ENCODE assay signal across 8 cellular contexts in genomic region chr7:76549025-76549854, GRCh38. TPM values are rescaled to one million over a fixed set of nuclear protein-coding genes. Genes with fewer than 3 reads are reported as not detected.
A peak's percentile ranks its signal among the peaks of the same experiment; 100 is the strongest.
DNase-seq lines count a peak whose midpoint lies in the region; ATAC-seq, FAIRE-seq and TF ChIP-seq lines count a peak whose summit lies in the region.
"Not testable (repeated sequence)": the region's sequence is repeated elsewhere in the genome, so short reads cannot be mapped to it uniquely, and the experiment has no call there.

No MANE protein-coding gene starts in this region.

- peak overlapping the region; percentile 99 for H3K9ac ChIP-seq in GM23248
- H3K9ac ChIP-seq in fibroblast of lung (ENCODE audit: insufficient read depth, low read length), result peak overlapping the region; percentile 85

- not testable (repeated sequence) for H4K20me1 ChIP-seq in DOHH2 (ENCODE audit: control insufficient read depth, insufficient read depth, low read depth, low read length); GM23248 (ENCODE audit: insufficient read depth); fibroblast of lung (ENCODE audit: control insufficient read depth, extremely low read depth, insufficient read depth, low read length)

- in situ Hi-C loops in GM23248 (cut with MboI), result not testable (repeated sequence)

- H3K4me3 ChIP-seq in DOHH2 (ENCODE audit: low read length), result peak overlapping the region; percentile 93
- peak overlapping the region; percentile 92 for H3K4me3 ChIP-seq in GM23248
- H3K4me3 ChIP-seq in fibroblast of lung (replicated peaks in 1 of 4; ENCODE audit: control extremely low read depth in 1 of 4, insufficient read depth in 1 of 4, low read depth in 3 of 4, low read length in 4 of 4), result peak overlapping the region; percentile 57 to 74 (median 67)
- H3K4me3 ChIP-seq in naive thymus-derived CD4-positive, alpha-beta T cell (ENCODE audit: low read length), result peak overlapping the region; percentile 65

- CTCF ChIA-PET in naive thymus-derived CD4-positive, alpha-beta T cell (lab: Charles Lee), result not testable (repeated sequence)

- H3K4me2 ChIP-seq in DOHH2 (ENCODE audit: low read length) (peak overlapping the region; percentile 72), GM23248 (ENCODE audit: unreplicated experiment) (peak overlapping the region; percentile 80), fibroblast of lung (ENCODE audit: extremely low read depth, insufficient read depth, low read length) (peak overlapping the region; percentile 40)

- not testable (repeated sequence) for TF ChIP-seq CTCF in DOHH2 (IDR thresholded peaks at IDR 0.05; ENCODE audit: low read depth, low read length, poor library complexity, severe bottlenecking); fibroblast of lung (conservative IDR thresholded peaks at IDR 0.05 in 1 of 2, IDR thresholded peaks at IDR 0.05 in 1 of 2; ENCODE audit: low read depth in 1 of 2, low read length in 2 of 2)

- H3K27ac ChIP-seq in DOHH2 (ENCODE audit: low read depth, low read length) (peak overlapping the region; percentile 17; the same call in 1 of the 2 replicates), GM23248 (peak overlapping the region; percentile 88), KOPT-K1 (ENCODE audit: low read depth, low read length, poor library complexity, severe bottlenecking) (peak overlapping the region; percentile 75), fibroblast of lung (ENCODE audit: insufficient read depth, low read length) (peak overlapping the region; percentile 79)
- H3K27ac ChIP-seq in naive thymus-derived CD4-positive, alpha-beta T cell (ENCODE audit: low read depth, low read length), result peak overlapping the region; percentile 85

- H3K27me3 Mint-ChIP-seq in activated T-helper 1 cell treated with anti-CD3 and anti-CD28 coated beads, Interleukin-12 subunit alpha, Interleukin-12 subunit beta, Interleukin-2, Interleukin-4 antibody, amounts not matched to agents 30 ng/mL and 10 ng/mL and 1 ng/mL, durations not matched to agents 14 hours and 24 hours and 36 hours (ENCODE audit: insufficient read depth); naive thymus-derived CD4-positive, alpha-beta T cell: not testable (repeated sequence)

- POLR2A ChIA-PET in naive thymus-derived CD4-positive, alpha-beta T cell (lab: Charles Lee), result not testable (repeated sequence)

- H3K36me3 ChIP-seq in DOHH2 (ENCODE audit: control insufficient read depth, low read length) (peaks cover 17% of the 10 kb centered on the region), KOPT-K1 (ENCODE audit: insufficient read depth, low read length) (peaks cover 11% of the 10 kb centered on the region)
- not testable (repeated sequence) for H3K36me3 ChIP-seq in GM23248 (ENCODE audit: low read depth); fibroblast of lung (ENCODE audit: control insufficient read depth, insufficient read depth, low read length); naive thymus-derived CD4-positive, alpha-beta T cell (ENCODE audit: control insufficient read depth in 2 of 3, insufficient read depth in 3 of 3, low read length in 3 of 3)

- not testable (repeated sequence) for H3K27me3 ChIP-seq in DOHH2 (ENCODE audit: control insufficient read depth, low read length); GM23248 (replicated peaks; ENCODE audit: insufficient read depth); fibroblast of lung (ENCODE audit: control insufficient read depth, insufficient read depth, low read length); naive thymus-derived CD4-positive, alpha-beta T cell (ENCODE audit: control insufficient read depth in 2 of 2, insufficient read depth in 2 of 2, low read length in 2 of 2)

- peaks cover 11% of the 10 kb centered on the region for H3K36me3 Mint-ChIP-seq in activated T-helper 1 cell treated with anti-CD3 and anti-CD28 coated beads, Interleukin-12 subunit alpha, Interleukin-12 subunit beta, Interleukin-2, Interleukin-4 antibody, amounts not matched to agents 30 ng/mL and 10 ng/mL and 1 ng/mL, durations not matched to agents 14 hours and 24 hours and 36 hours (ENCODE audit: low read depth)
- H3K36me3 Mint-ChIP-seq in naive thymus-derived CD4-positive, alpha-beta T cell, result not testable (repeated sequence)
- H3K36me3 Mint-ChIP-seq in stimulated activated effector memory CD8-positive, alpha-beta T cell treated with anti-CD3 and anti-CD28 coated beads, Interleukin-12 subunit alpha, Interleukin-12 subunit beta, amount 100 ng/mL, for 72 hours, result peaks cover 42% of the 10 kb centered on the region

- not testable (repeated sequence) for H3K4me1 ChIP-seq in DOHH2 (ENCODE audit: control insufficient read depth, low read length); GM23248 (ENCODE audit: insufficient read depth); fibroblast of lung (ENCODE audit: control insufficient read depth, extremely low read depth, insufficient read depth, low read length); naive thymus-derived CD4-positive, alpha-beta T cell (ENCODE audit: control insufficient read depth in 2 of 2, insufficient read depth in 2 of 2, low read length in 2 of 2)

- H3F3A ChIP-seq in DOHH2 (ENCODE audit: control insufficient read depth, insufficient read depth); GM23248 (ENCODE audit: insufficient read depth): not testable (repeated sequence)

- peak; percentile 99 for ATAC-seq in naive thymus-derived CD4-positive, alpha-beta T cell
- peak; percentile 100 for ATAC-seq in stimulated activated effector memory CD8-positive, alpha-beta T cell treated with anti-CD3 and anti-CD28 coated beads, Interleukin-12 subunit alpha, Interleukin-12 subunit beta, amount 100 ng/mL, for 72 hours

- H2AFZ ChIP-seq in GM23248 (peak overlapping the region; percentile 89), fibroblast of lung (ENCODE audit: low read length) (peak overlapping the region; percentile 24)

- not testable (repeated sequence) for H3K9me3 Mint-ChIP-seq in activated T-helper 1 cell treated with anti-CD3 and anti-CD28 coated beads, Interleukin-12 subunit alpha, Interleukin-12 subunit beta, Interleukin-2, Interleukin-4 antibody, amounts not matched to agents 30 ng/mL and 10 ng/mL and 1 ng/mL, durations not matched to agents 14 hours and 24 hours and 36 hours; naive thymus-derived CD4-positive, alpha-beta T cell; stimulated activated effector memory CD8-positive, alpha-beta T cell treated with anti-CD3 and anti-CD28 coated beads, Interleukin-12 subunit alpha, Interleukin-12 subunit beta, amount 100 ng/mL, for 72 hours

- not testable (repeated sequence) for H3K9me2 ChIP-seq in DOHH2 (replicated peaks; ENCODE audit: control insufficient read depth, low read length); GM23248 (ENCODE audit: insufficient read depth)

- H3K4me3 Mint-ChIP-seq in activated T-helper 1 cell treated with anti-CD3 and anti-CD28 coated beads, Interleukin-12 subunit alpha, Interleukin-12 subunit beta, Interleukin-2, Interleukin-4 antibody, amounts not matched to agents 30 ng/mL and 10 ng/mL and 1 ng/mL, durations not matched to agents 14 hours and 24 hours and 36 hours, result peak overlapping the region; percentile 95
- H3K4me3 Mint-ChIP-seq in naive thymus-derived CD4-positive, alpha-beta T cell, result peak overlapping the region; percentile 87 to 97 (median 92)
- peak overlapping the region; percentile 87 for H3K4me3 Mint-ChIP-seq in stimulated activated effector memory CD8-positive, alpha-beta T cell treated with anti-CD3 and anti-CD28 coated beads, Interleukin-12 subunit alpha, Interleukin-12 subunit beta, amount 100 ng/mL, for 72 hours

- DNase-seq in GM23248, result peak; percentile 84
- DNase-seq in RCC 7860 (ENCODE audit: low spot score), result peak; percentile 87
- peak; percentile 84 for DNase-seq in activated T-helper 1 cell treated with anti-CD3 and anti-CD28 coated beads, Interleukin-12 subunit alpha, Interleukin-12 subunit beta, Interleukin-2, Interleukin-4 antibody, amounts not matched to agents 30 ng/mL and 10 ng/mL and 1 ng/mL, durations not matched to agents 14 hours and 24 hours and 36 hours (ENCODE audit: low spot score)
- peak; percentile 84 to 90 for DNase-seq in fibroblast of lung (ENCODE audit: low read depth in 2 of 2)
- peak; percentile 51 to 84 (median 80) for DNase-seq in naive thymus-derived CD4-positive, alpha-beta T cell
- peak; percentile 62 to 89 for DNase-seq in stimulated activated effector memory CD8-positive, alpha-beta T cell treated with anti-CD3 and anti-CD28 coated beads, Interleukin-12 subunit alpha, Interleukin-12 subunit beta, amount 100 ng/mL, for 72 hours (ENCODE audit: low spot score in 2 of 2)

- H3K27ac Mint-ChIP-seq in activated T-helper 1 cell treated with anti-CD3 and anti-CD28 coated beads, Interleukin-12 subunit alpha, Interleukin-12 subunit beta, Interleukin-2, Interleukin-4 antibody, amounts not matched to agents 30 ng/mL and 10 ng/mL and 1 ng/mL, durations not matched to agents 14 hours and 24 hours and 36 hours, result peak overlapping the region; percentile 91
- H3K27ac Mint-ChIP-seq in naive thymus-derived CD4-positive, alpha-beta T cell, result peak overlapping the region; percentile 84 to 94 (median 90)
- peak overlapping the region; percentile 93 for H3K27ac Mint-ChIP-seq in stimulated activated effector memory CD8-positive, alpha-beta T cell treated with anti-CD3 and anti-CD28 coated beads, Interleukin-12 subunit alpha, Interleukin-12 subunit beta, amount 100 ng/mL, for 72 hours

- H3K79me2 ChIP-seq in DOHH2 (ENCODE audit: control insufficient read depth, low read length) (peaks cover 38% of the 10 kb centered on the region), GM23248 (ENCODE audit: insufficient read depth) (peaks cover 43% of the 10 kb centered on the region), fibroblast of lung (ENCODE audit: control insufficient read depth, insufficient read depth, low read length) (peaks cover 13% of the 10 kb centered on the region)

- H3K9me3 ChIP-seq in DOHH2 (ENCODE audit: control insufficient read depth, insufficient read depth, low read length); GM23248 (ENCODE audit: low read depth); KOPT-K1 (ENCODE audit: insufficient read depth, low read length, poor library complexity, severe bottlenecking); fibroblast of lung (ENCODE audit: control insufficient read depth, insufficient read depth, low read depth, low read length); naive thymus-derived CD4-positive, alpha-beta T cell (ENCODE audit: control insufficient read depth in 2 of 3, low read length in 3 of 3): not testable (repeated sequence)

- intact Hi-C loops in activated T-helper 1 cell treated with anti-CD3 and anti-CD28 coated beads, Interleukin-12 subunit alpha, Interleukin-12 subunit beta, Interleukin-2, Interleukin-4 antibody, amounts not matched to agents 30 ng/mL and 10 ng/mL and 1 ng/mL, durations not matched to agents 14 hours and 24 hours and 36 hours (cut with micrococcal nuclease); naive thymus-derived CD4-positive, alpha-beta T cell (cut with micrococcal nuclease): not testable (repeated sequence)

- WGBS in GM23248 (ENCODE audit: low coverage in 1 of 2, low lambda C conversion rate in 2 of 2, missing lambda C conversion rate in 2 of 2), 2 experiments, result 1% methylated on average over 46 to 57 of the region's 71 CpGs

- peak; percentile 24 for FAIRE-seq in RCC 7860 (lab: Jason Lieb, UNC)

- peaks cover 21% of the 10 kb centered on the region for H3K4me1 Mint-ChIP-seq in activated T-helper 1 cell treated with anti-CD3 and anti-CD28 coated beads, Interleukin-12 subunit alpha, Interleukin-12 subunit beta, Interleukin-2, Interleukin-4 antibody, amounts not matched to agents 30 ng/mL and 10 ng/mL and 1 ng/mL, durations not matched to agents 14 hours and 24 hours and 36 hours (ENCODE audit: low read depth)
- peaks cover 7 to 29% (median 24%) of the 10 kb centered on the region in 7 donors for H3K4me1 Mint-ChIP-seq in naive thymus-derived CD4-positive, alpha-beta T cell
- H3K4me1 Mint-ChIP-seq in stimulated activated effector memory CD8-positive, alpha-beta T cell treated with anti-CD3 and anti-CD28 coated beads, Interleukin-12 subunit alpha, Interleukin-12 subunit beta, amount 100 ng/mL, for 72 hours, result not testable (repeated sequence)

RNA-seq across cellular contexts. Expression of gene SPDYE16, which starts 6.1 kb away (rescaled TPM):
- not detected in 2 replicates for total RNA-seq in GM23248 (2014; rRNA removed; shearing (Covaris generic))
- polyA plus RNA-seq in GM23248 (2016; fragmentation: Nextera tagmentation; extraction: Ambion mirVana), result 0.10 and 0.53 TPM in 2 replicates
- 0.15 TPM in 1 of 2 replicates, not detected in the other for total RNA-seq in activated T-helper 1 cell treated with anti-CD3 and anti-CD28 coated beads, Interleukin-12 subunit alpha, Interleukin-12 subunit beta, Interleukin-2, Interleukin-4 antibody, amounts not matched to agents 30 ng/mL and 10 ng/mL and 1 ng/mL, durations not matched to agents 14 hours and 24 hours and 36 hours
- total RNA-seq in fibroblast of lung, result 0.17 and 0.51 TPM in 2 replicates
- polyA plus RNA-seq in fibroblast of lung, result not detected in 2 replicates
- 0.14 TPM in 1 of 2 replicates, not detected in the other for polyA plus RNA-seq in fibroblast of lung (2012)
- not detected in 2 replicates for polyA minus RNA-seq in fibroblast of lung (ENCODE audit: low replicate concordance)
- under 1 TPM; 0.10 to 0.88 (median 0.49) TPM for total RNA-seq in naive thymus-derived CD4-positive, alpha-beta T cell
- under 1 TPM; 0.25 to 0.26 TPM for polyA plus RNA-seq in naive thymus-derived CD4-positive, alpha-beta T cell

RNA-seq across cellular contexts. Expression of gene UPK3B, which starts 38.9 kb away (rescaled TPM):
- total RNA-seq in GM23248 (2014; rRNA removed; shearing (Covaris generic)), result 0.11 TPM in 1 of 2 replicates, not detected in the other
- polyA plus RNA-seq in GM23248 (2016; fragmentation: Nextera tagmentation; extraction: Ambion mirVana) (not detected in 2 replicates), fibroblast of lung (not detected in 2 replicates)
- total RNA-seq in activated T-helper 1 cell treated with anti-CD3 and anti-CD28 coated beads, Interleukin-12 subunit alpha, Interleukin-12 subunit beta, Interleukin-2, Interleukin-4 antibody, amounts not matched to agents 30 ng/mL and 10 ng/mL and 1 ng/mL, durations not matched to agents 14 hours and 24 hours and 36 hours, result 1.1 and 1.2 TPM in 2 replicates
- total RNA-seq in fibroblast of lung, result under 0.01 and 0.50 TPM in 2 replicates
- polyA plus RNA-seq in fibroblast of lung (2012), result not detected in 2 replicates
- not detected in 2 replicates for polyA minus RNA-seq in fibroblast of lung (ENCODE audit: low replicate concordance)
- total RNA-seq in naive thymus-derived CD4-positive, alpha-beta T cell, result 1 to 10 TPM; 2.6 to 7.3 (median 5.2) TPM
- polyA plus RNA-seq in naive thymus-derived CD4-positive, alpha-beta T cell, result not detected

Comparison
In these comparisons a context has a peak if more than half of its experiments do, and no peak if none do; other contexts are left out.
1. Peak in every context shown above with its lines: DNase-seq, ATAC-seq, H3K4me3 ChIP-seq and H3K27ac ChIP-seq.
2. H3K27ac ChIP-seq: peak in every context shown above with its lines; median percentile 88 in GM23248; 85 in naive thymus-derived CD4-positive, alpha-beta T cell; 79 in fibroblast of lung; 75 in KOPT-K1; 17 in DOHH2.